Comparison of ENCODE assay signal across 23 cellular contexts in genomic region chr9:115514454-115514853, GRCh38.
"Had no signal": no experiment of that assay in that cellular context is flagged by ENCODE, and none has a peak within 500 bp of the region (broad histone marks: within the 10 kb centered on the region; RNA-seq: fewer than 3 reads in every experiment).

No MANE protein-coding gene starts in this region.

- H3K4me1 ChIP-seq: left lung, psoas muscle, stomach, thyroid gland had no signal

- ATAC-seq: effector memory CD8-positive, alpha-beta T cell; left cardiac atrium; left lung; naive thymus-derived CD4-positive, alpha-beta T cell; psoas muscle; right cardiac atrium; stimulated activated effector memory CD8-positive, alpha-beta T cell treated with anti-CD3 and anti-CD28 coated beads, Interleukin-12 subunit alpha, Interleukin-12 subunit beta, amount 100 ng/mL, for 72 hours had no signal

- H3K4me3 ChIP-seq: coronary artery, left lung, ovary, psoas muscle, sigmoid colon, stomach, thyroid gland had no signal

- H3K36me3 ChIP-seq: left lung, ovary, sigmoid colon, stomach, thyroid gland had no signal

- H3K9me3 Mint-ChIP-seq: effector memory CD8-positive, alpha-beta T cell; naive thymus-derived CD4-positive, alpha-beta T cell; nephron; stimulated activated effector memory CD8-positive, alpha-beta T cell treated with anti-CD3 and anti-CD28 coated beads, Interleukin-12 subunit alpha, Interleukin-12 subunit beta, amount 100 ng/mL, for 72 hours; type B pancreatic cell had no signal

- H3K36me3 Mint-ChIP-seq: naive thymus-derived CD4-positive, alpha-beta T cell; stimulated activated effector memory CD8-positive, alpha-beta T cell treated with anti-CD3 and anti-CD28 coated beads, Interleukin-12 subunit alpha, Interleukin-12 subunit beta, amount 100 ng/mL, for 72 hours; type B pancreatic cell had no signal

- DNase-seq: dermis blood vessel endothelial cell; effector memory CD8-positive, alpha-beta T cell; head of caudate nucleus; left cardiac atrium; left lung; mesendoderm; midbrain; naive thymus-derived CD4-positive, alpha-beta T cell; occipital lobe; ovary; posterior cingulate gyrus; psoas muscle; right cardiac atrium; sigmoid colon; stimulated activated CD4-positive, alpha-beta T cell treated with anti-CD3 and anti-CD28 coated beads, Interleukin-2, amount 100 ng/mL, for 24 hours; stimulated activated CD4-positive, alpha-beta T cell treated with anti-CD3 and anti-CD28 coated beads, Interleukin-4, amount 100 ng/mL, for 24 hours; stimulated activated naive CD4-positive, alpha-beta T cell treated with Interleukin-2 at 50 U/mL for 16 hours; stomach; thyroid gland had no signal

- H3K27ac ChIP-seq: coronary artery, left lung, ovary, psoas muscle, sigmoid colon, stomach, thyroid gland had no signal

- H3K4me1 Mint-ChIP-seq: naive thymus-derived CD4-positive, alpha-beta T cell; stimulated activated effector memory CD8-positive, alpha-beta T cell treated with anti-CD3 and anti-CD28 coated beads, Interleukin-12 subunit alpha, Interleukin-12 subunit beta, amount 100 ng/mL, for 72 hours had no signal

- H3K27ac Mint-ChIP-seq: effector memory CD8-positive, alpha-beta T cell; naive thymus-derived CD4-positive, alpha-beta T cell; nephron; stimulated activated effector memory CD8-positive, alpha-beta T cell treated with anti-CD3 and anti-CD28 coated beads, Interleukin-12 subunit alpha, Interleukin-12 subunit beta, amount 100 ng/mL, for 72 hours; type B pancreatic cell had no signal

- H3K27me3 ChIP-seq: left lung, ovary, sigmoid colon, stomach, thyroid gland had no signal

- H3K9me3 ChIP-seq: left lung, ovary, psoas muscle, sigmoid colon, stomach, thyroid gland had no signal

- H3K27me3 Mint-ChIP-seq: type B pancreatic cell had no signal

- H3K4me3 Mint-ChIP-seq: effector memory CD8-positive, alpha-beta T cell; naive thymus-derived CD4-positive, alpha-beta T cell; nephron; stimulated activated effector memory CD8-positive, alpha-beta T cell treated with anti-CD3 and anti-CD28 coated beads, Interleukin-12 subunit alpha, Interleukin-12 subunit beta, amount 100 ng/mL, for 72 hours; type B pancreatic cell had no signal
